15 cellular contexts compared by ENCODE assay signal in the genomic region with DNA sequence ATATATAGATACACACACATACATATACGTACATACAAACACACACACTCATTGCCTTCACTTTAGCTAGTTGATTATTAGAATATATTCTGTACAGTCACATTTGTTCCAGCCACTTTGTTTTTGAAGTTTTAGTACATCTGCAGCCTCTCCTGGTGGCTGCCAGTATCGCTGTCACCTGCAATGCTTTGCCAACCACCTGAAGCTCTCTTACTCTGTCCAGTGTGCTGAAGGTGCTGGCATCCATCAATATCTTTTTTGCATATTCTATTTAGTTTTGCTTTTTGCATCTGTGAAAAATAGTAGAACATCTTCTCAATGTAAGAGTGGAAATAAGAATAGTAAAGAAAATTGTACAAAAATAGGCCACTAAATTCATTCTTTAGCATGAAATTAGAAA.
"Had no signal": no experiment of that assay in that cellular context is flagged by ENCODE, and none has a peak within 500 bp of the region (broad histone marks: within the 10 kb centered on the region; RNA-seq: fewer than 3 reads in every experiment).

No MANE protein-coding gene starts in this region.

- ATAC-seq: activated CD8-positive, alpha-beta T cell treated with anti-CD3 and anti-CD28 coated beads, Interleukin-2, amount 10 ng/mL, durations not matched to agents 7 days and 5 days; activated T-helper 17 cell treated with anti-CD3 and anti-CD28 coated beads, Interleukin-2, amount 50 U/mL, for 72 hours; left cardiac atrium; naive thymus-derived CD8-positive, alpha-beta T cell; stimulated activated effector memory CD8-positive, alpha-beta T cell treated with anti-CD3 and anti-CD28 coated beads, Interleukin-12 subunit alpha, Interleukin-12 subunit beta, amount 100 ng/mL, for 72 hours had no signal

- H3K27ac ChIP-seq: hepatocyte, neutrophil, right atrium auricular region, tibial nerve, vagina had no signal

- H3K36me3 ChIP-seq: neutrophil, right atrium auricular region, tibial nerve, vagina had no signal

- H3K36me3 Mint-ChIP-seq: activated naive CD4-positive, alpha-beta T cell treated with anti-CD3 and anti-CD28 coated beads, Interleukin-2, amount 10 ng/mL, durations not matched to agents 7 days and 5 days; stimulated activated effector memory CD8-positive, alpha-beta T cell treated with anti-CD3 and anti-CD28 coated beads, Interleukin-12 subunit alpha, Interleukin-12 subunit beta, amount 100 ng/mL, for 72 hours had no signal

- FAIRE-seq: colon, small intestine had no signal

- H3K9me3 ChIP-seq: neutrophil, vagina had no signal

- H3K9me3 Mint-ChIP-seq: activated naive CD4-positive, alpha-beta T cell treated with anti-CD3 and anti-CD28 coated beads, Interleukin-2, amount 10 ng/mL, durations not matched to agents 7 days and 5 days; stimulated activated effector memory CD8-positive, alpha-beta T cell treated with anti-CD3 and anti-CD28 coated beads, Interleukin-12 subunit alpha, Interleukin-12 subunit beta, amount 100 ng/mL, for 72 hours had no signal

- H2AFZ ChIP-seq: hepatocyte had no signal

- DNase-seq: activated CD4-positive, alpha-beta T cell treated with anti-CD3 and anti-CD28 coated beads for 48 hours; activated CD8-positive, alpha-beta T cell treated with anti-CD3 and anti-CD28 coated beads, Interleukin-2, amount 10 ng/mL, durations not matched to agents 7 days and 5 days; activated naive CD4-positive, alpha-beta T cell treated with anti-CD3 and anti-CD28 coated beads, Interleukin-2, amount 10 ng/mL, durations not matched to agents 7 days and 5 days; left cardiac atrium; naive thymus-derived CD8-positive, alpha-beta T cell; small intestine; T1000 had no signal

- H3K4me3 Mint-ChIP-seq: activated CD8-positive, alpha-beta T cell treated with anti-CD3 and anti-CD28 coated beads, Interleukin-2, amount 10 ng/mL, durations not matched to agents 7 days and 5 days; activated naive CD4-positive, alpha-beta T cell treated with anti-CD3 and anti-CD28 coated beads, Interleukin-2, amount 10 ng/mL, durations not matched to agents 7 days and 5 days; activated T-helper 17 cell treated with anti-CD3 and anti-CD28 coated beads, Interleukin-2, amount 50 U/mL, for 72 hours; naive thymus-derived CD8-positive, alpha-beta T cell; stimulated activated effector memory CD8-positive, alpha-beta T cell treated with anti-CD3 and anti-CD28 coated beads, Interleukin-12 subunit alpha, Interleukin-12 subunit beta, amount 100 ng/mL, for 72 hours had no signal

- H3K4me1 Mint-ChIP-seq: activated naive CD4-positive, alpha-beta T cell treated with anti-CD3 and anti-CD28 coated beads, Interleukin-2, amount 10 ng/mL, durations not matched to agents 7 days and 5 days; activated T-helper 17 cell treated with anti-CD3 and anti-CD28 coated beads, Interleukin-2, amount 50 U/mL, for 72 hours; stimulated activated effector memory CD8-positive, alpha-beta T cell treated with anti-CD3 and anti-CD28 coated beads, Interleukin-12 subunit alpha, Interleukin-12 subunit beta, amount 100 ng/mL, for 72 hours had no signal

- H3K4me3 ChIP-seq: hepatocyte, right atrium auricular region, tibial nerve, vagina had no signal

- H3K79me2 ChIP-seq: hepatocyte had no signal

- H3K4me2 ChIP-seq: hepatocyte had no signal

- H3K27me3 Mint-ChIP-seq: activated naive CD4-positive, alpha-beta T cell treated with anti-CD3 and anti-CD28 coated beads, Interleukin-2, amount 10 ng/mL, durations not matched to agents 7 days and 5 days; activated T-helper 17 cell treated with anti-CD3 and anti-CD28 coated beads, Interleukin-2, amount 50 U/mL, for 72 hours; naive thymus-derived CD8-positive, alpha-beta T cell had no signal

- H3K27ac Mint-ChIP-seq: activated CD8-positive, alpha-beta T cell treated with anti-CD3 and anti-CD28 coated beads, Interleukin-2, amount 10 ng/mL, durations not matched to agents 7 days and 5 days; activated naive CD4-positive, alpha-beta T cell treated with anti-CD3 and anti-CD28 coated beads, Interleukin-2, amount 10 ng/mL, durations not matched to agents 7 days and 5 days; activated T-helper 17 cell treated with anti-CD3 and anti-CD28 coated beads, Interleukin-2, amount 50 U/mL, for 72 hours; stimulated activated effector memory CD8-positive, alpha-beta T cell treated with anti-CD3 and anti-CD28 coated beads, Interleukin-12 subunit alpha, Interleukin-12 subunit beta, amount 100 ng/mL, for 72 hours had no signal

- H3K27me3 ChIP-seq: hepatocyte, neutrophil, right atrium auricular region, tibial nerve, vagina had no signal

- H3K4me1 ChIP-seq: right atrium auricular region had no signal
